Comparison of ENCODE assay signal across 8 cellular contexts in genomic region chr1:15323351-15323988, GRCh38.
DNase-seq lines count a peak whose midpoint lies in the region; ATAC-seq and TF ChIP-seq lines count a peak whose summit lies in the region.

No MANE protein-coding gene starts in this region.

- no peaks in the 10 kb centered on the region for H3K27me3 ChIP-seq in BE2C

- no peak for ATAC-seq in GM19455 (IDR thresholded peaks at IDR 0.05; ENCODE audit: unreplicated experiment)

- TF ChIP-seq POLR2A in lower leg skin (IDR thresholded peaks at IDR 0.05), result no peak

- H3K4me3 ChIP-seq in BE2C (ENCODE audit: low read depth, low read length) (peak overlapping the region; percentile 56), lower leg skin (ENCODE audit: low read depth, poor library complexity, severe bottlenecking) (no peak overlapping the region)

- no peaks in the 10 kb centered on the region; the same call in 1 of the 2 replicates for H3K4me1 ChIP-seq in BE2C

- peak; percentile 86 for TF ChIP-seq CTCF in BE2C (IDR thresholded peaks at IDR 0.05; ENCODE audit: low read depth, low read length)
- TF ChIP-seq CTCF in lower leg skin (IDR thresholded peaks at IDR 0.05), result peak in 1 of 3 donors; percentile 86

- H3K36me3 ChIP-seq in BE2C, result no peaks in the 10 kb centered on the region

- intact Hi-C loops in lower leg skin (cut with DNase I; ENCODE audit: low total_unique reads), result loop anchor here (2.0 kb wide), 1 partner anchor 105 kb away; no protein-coding TSS in a partner anchor

- 39 to 43% methylated on average over 15 of the region's 15 CpGs for WGBS in lower leg skin, 2 donors

- peak; percentile 66 for DNase-seq in BE2C
- peak; percentile 62 for DNase-seq in HCEC 1CT
- DNase-seq in NCI-H524 treated with DMSO at 0.1 percent for 48 hours (lab: John Stamatoyannopoulos, UW), result peak; percentile 10
- peak; percentile 72 for DNase-seq in activated CD4-positive, alpha-beta T cell treated with anti-CD3 and anti-CD28 coated beads, Interleukin-2, amount 50 U/mL, for 1 hour
- DNase-seq in dermis blood vessel endothelial cell, result peak; percentile 91
- peak; percentile 76 to 96 for DNase-seq in lower leg skin (ENCODE audit: low spot score in 2 of 2)
- DNase-seq in stimulated activated CD4-positive, alpha-beta T cell treated with anti-CD3 and anti-CD28 coated beads, TNF-alpha, amount 100 ng/mL, for 1 hour (ENCODE audit: low read depth in 3 of 3, low spot score in 1 of 3), result peak; percentile 38 to 54 (median 52)

- H3K9me3 ChIP-seq in BE2C, result no peaks in the 10 kb centered on the region

Comparison
In these comparisons a context has a peak if more than half of its experiments do, and no peak if none do; other contexts are left out.
1. DNase-seq: peak in every context shown above with its lines; median percentile 91 in dermis blood vessel endothelial cell; 86 in lower leg skin; 72 in activated CD4-positive, alpha-beta T cell treated with anti-CD3 and anti-CD28 coated beads, Interleukin-2, amount 50 U/mL, for 1 hour; 66 in BE2C; 62 in HCEC 1CT; 52 in stimulated activated CD4-positive, alpha-beta T cell treated with anti-CD3 and anti-CD28 coated beads, TNF-alpha, amount 100 ng/mL, for 1 hour; 10 in NCI-H524 treated with DMSO at 0.1 percent for 48 hours.